In genomic region chr17:81517009-81517338, GRCh38 we compare ENCODE assay signal across 9 cellular contexts. TPM values are rescaled to one million over a fixed set of nuclear protein-coding genes. Genes with fewer than 3 reads are reported as not detected.
A peak's percentile ranks its signal among the peaks of the same experiment; 100 is the strongest.
DNase-seq lines count a peak whose midpoint lies in the region; ATAC-seq and TF ChIP-seq lines count a peak whose summit lies in the region.
"Had no signal": no experiment of that assay in that cellular context is flagged by ENCODE, and none has a peak within 500 bp of the region (broad histone marks: within the 10 kb centered on the region; RNA-seq: fewer than 3 reads in every experiment).

No MANE protein-coding gene starts in this region.

- no peak overlapping the region for H2BK20ac ChIP-seq in H9 (ENCODE audit: low read depth, low read length, poor library complexity, severe bottlenecking)

- no peak overlapping the region for H3K56ac ChIP-seq in H9 (ENCODE audit: insufficient read length, low read depth, low read length)

- no CpG with 5 or more reads among the region's 9 CpGs for WGBS in H9 (ENCODE audit: extremely low coverage, insufficient read length, low lambda C conversion rate)
- 83% methylated on average over 9 of the region's 9 CpGs for WGBS in right cardiac atrium

- H2AK5ac ChIP-seq in H9 (ENCODE audit: insufficient read length, low read length): no peak overlapping the region

- no peak overlapping the region for H3K4me2 ChIP-seq in H9 (ENCODE audit: insufficient read depth, insufficient read length, low read length)

- peaks cover 3 to 8% (median 4%) of the 10 kb centered on the region in 3 experiments; a peak in 6 of 7 replicates for H3K36me3 Mint-ChIP-seq in H9 (ENCODE audit: insufficient read depth in 1 of 3, low read depth in 3 of 3)
- H3K36me3 Mint-ChIP-seq in activated CD8-positive, alpha-beta T cell treated with anti-CD3 and anti-CD28 coated beads, Interleukin-2, amount 10 ng/mL, durations not matched to agents 7 days and 5 days (ENCODE audit: low read depth): peaks cover 12% of the 10 kb centered on the region
- H3K36me3 Mint-ChIP-seq in stimulated activated effector memory CD8-positive, alpha-beta T cell treated with anti-CD3 and anti-CD28 coated beads, Interleukin-12 subunit alpha, Interleukin-12 subunit beta, amount 100 ng/mL, for 72 hours: peaks cover 19% of the 10 kb centered on the region
- peaks cover 9% of the 10 kb centered on the region for H3K36me3 Mint-ChIP-seq in activated CD4-positive, alpha-beta T cell treated with anti-CD3 and anti-CD28 coated beads, Interleukin-2, amount 10 ng/mL, durations not matched to agents 7 days and 5 days (ENCODE audit: low read depth)

- DNase-seq in H9 (no peak), right cardiac atrium (peak in 2 of 3 donors; percentile 52 to 62), NOMO-1 treated with dmso at 0.1 percent for 144 hours (lab: John Stamatoyannopoulos, UW; ENCODE audit: unreplicated experiment) (no peak)
- DNase-seq in activated CD8-positive, alpha-beta T cell treated with anti-CD3 and anti-CD28 coated beads, Interleukin-2, amount 10 ng/mL, durations not matched to agents 7 days and 5 days: no peak
- no peak for DNase-seq in stimulated activated effector memory CD8-positive, alpha-beta T cell treated with anti-CD3 and anti-CD28 coated beads, Interleukin-12 subunit alpha, Interleukin-12 subunit beta, amount 100 ng/mL, for 72 hours (ENCODE audit: low spot score in 2 of 2)
- no peak for DNase-seq in activated CD4-positive, alpha-beta T cell treated with anti-CD3 and anti-CD28 coated beads, Interleukin-2, amount 10 ng/mL, durations not matched to agents 7 days and 5 days
- DNase-seq: NCI-H446 had no signal

- H4K20me1 ChIP-seq in H9 (ENCODE audit: control insufficient read depth, insufficient read depth, insufficient read length): no peaks in the 10 kb centered on the region

- no peak overlapping the region for H3K14ac ChIP-seq in H9 (ENCODE audit: insufficient read depth, low read length)

- no peak overlapping the region for H2AFZ ChIP-seq in H9 (ENCODE audit: low read length)

- H3K27ac ChIP-seq in H9 (ENCODE audit: insufficient read length, low read depth, low read length) (no peak overlapping the region), right cardiac atrium (ENCODE audit: low read length) (no peak overlapping the region)

- intact Hi-C loops in right cardiac atrium (cut with DNase I): loop anchor here in 1 of 4 donors (5.0 kb wide), 1 partner anchor 35 kb away; the partner anchor contains the start of gene FAAP100

- H2BK15ac ChIP-seq in H9 (ENCODE audit: low read depth, low read length): no peak overlapping the region

- no peak overlapping the region for H2BK12ac ChIP-seq in H9 (ENCODE audit: insufficient read length, low read depth, low read length)

- peaks cover 21 to 25% of the 10 kb centered on the region in 2 experiments for H3K4me1 Mint-ChIP-seq in H9
- peaks cover 28% of the 10 kb centered on the region for H3K4me1 Mint-ChIP-seq in activated CD8-positive, alpha-beta T cell treated with anti-CD3 and anti-CD28 coated beads, Interleukin-2, amount 10 ng/mL, durations not matched to agents 7 days and 5 days (ENCODE audit: low read depth)
- peaks cover 18% of the 10 kb centered on the region for H3K4me1 Mint-ChIP-seq in stimulated activated effector memory CD8-positive, alpha-beta T cell treated with anti-CD3 and anti-CD28 coated beads, Interleukin-12 subunit alpha, Interleukin-12 subunit beta, amount 100 ng/mL, for 72 hours
- peaks cover 22% of the 10 kb centered on the region for H3K4me1 Mint-ChIP-seq in activated CD4-positive, alpha-beta T cell treated with anti-CD3 and anti-CD28 coated beads, Interleukin-2, amount 10 ng/mL, durations not matched to agents 7 days and 5 days

- H3K9me3 ChIP-seq in H9 (ENCODE audit: control insufficient read depth, low read depth, low read length) (no peaks in the 10 kb centered on the region), right cardiac atrium (ENCODE audit: control insufficient read depth, low read length) (no peaks in the 10 kb centered on the region)

- peaks cover 2% of the 10 kb centered on the region for H3K79me1 ChIP-seq in H9 (ENCODE audit: insufficient read depth, low read depth, low read length, poor library complexity, severe bottlenecking)

- H3K23ac ChIP-seq in H9 (ENCODE audit: insufficient read length, low read depth, low read length): no peak overlapping the region

- no peak overlapping the region for H2BK5ac ChIP-seq in H9 (ENCODE audit: insufficient read length, low read length)

- no peak overlapping the region for H3T11ph ChIP-seq in H9 (ENCODE audit: low read length)

- H4K8ac ChIP-seq in H9 (replicated peaks; ENCODE audit: insufficient read length, low read depth, low read length): no peak overlapping the region

- peaks cover 0 to 2% of the 10 kb centered on the region in 2 experiments; a peak in 2 of 5 replicates for H3K9me3 Mint-ChIP-seq in H9
- H3K9me3 Mint-ChIP-seq in activated CD8-positive, alpha-beta T cell treated with anti-CD3 and anti-CD28 coated beads, Interleukin-2, amount 10 ng/mL, durations not matched to agents 7 days and 5 days (ENCODE audit: insufficient read depth): no peaks in the 10 kb centered on the region
- H3K9me3 Mint-ChIP-seq in stimulated activated effector memory CD8-positive, alpha-beta T cell treated with anti-CD3 and anti-CD28 coated beads, Interleukin-12 subunit alpha, Interleukin-12 subunit beta, amount 100 ng/mL, for 72 hours: no peaks in the 10 kb centered on the region
- no peaks in the 10 kb centered on the region for H3K9me3 Mint-ChIP-seq in activated CD4-positive, alpha-beta T cell treated with anti-CD3 and anti-CD28 coated beads, Interleukin-2, amount 10 ng/mL, durations not matched to agents 7 days and 5 days

- no peak overlapping the region for H3K4me3 ChIP-seq in right cardiac atrium (ENCODE audit: low read length)

- no peak overlapping the region for H3K4ac ChIP-seq in H9 (ENCODE audit: low read depth, low read length)

- H4K91ac ChIP-seq in H9 (ENCODE audit: insufficient read length, low read depth, low read length): no peak overlapping the region

- peaks cover 30% of the 10 kb centered on the region for H3K23me2 ChIP-seq in H9 (ENCODE audit: insufficient read length, low read depth, low read length, poor library complexity, severe bottlenecking)

- no peak overlapping the region for H3K27ac Mint-ChIP-seq in H9
- H3K27ac Mint-ChIP-seq in activated CD8-positive, alpha-beta T cell treated with anti-CD3 and anti-CD28 coated beads, Interleukin-2, amount 10 ng/mL, durations not matched to agents 7 days and 5 days: no peak overlapping the region
- peak overlapping the region; percentile 81 for H3K27ac Mint-ChIP-seq in stimulated activated effector memory CD8-positive, alpha-beta T cell treated with anti-CD3 and anti-CD28 coated beads, Interleukin-12 subunit alpha, Interleukin-12 subunit beta, amount 100 ng/mL, for 72 hours
- H3K27ac Mint-ChIP-seq in activated CD4-positive, alpha-beta T cell treated with anti-CD3 and anti-CD28 coated beads, Interleukin-2, amount 10 ng/mL, durations not matched to agents 7 days and 5 days: no peak overlapping the region

- H3K4me1 ChIP-seq in H9 (ENCODE audit: insufficient read depth, low read length) (peaks cover 4% of the 10 kb centered on the region; the same call in 1 of the 2 replicates), right cardiac atrium (ENCODE audit: control insufficient read depth, insufficient read depth, low read length) (peaks cover 5% of the 10 kb centered on the region)

- H3K27me3 ChIP-seq in H9 (ENCODE audit: insufficient read depth, low read length): no peaks in the 10 kb centered on the region; the same call in 1 of the 2 replicates
- H3K27me3 ChIP-seq in right cardiac atrium (ENCODE audit: control insufficient read depth, insufficient read depth): no peaks in the 10 kb centered on the region

- no peak overlapping the region for H3K18ac ChIP-seq in H9 (ENCODE audit: insufficient read length, low read depth, low read length)

- no peak for ATAC-seq in activated CD8-positive, alpha-beta T cell treated with anti-CD3 and anti-CD28 coated beads, Interleukin-2, amount 10 ng/mL, durations not matched to agents 7 days and 5 days
- no peak for ATAC-seq in right cardiac atrium
- no peak for ATAC-seq in stimulated activated effector memory CD8-positive, alpha-beta T cell treated with anti-CD3 and anti-CD28 coated beads, Interleukin-12 subunit alpha, Interleukin-12 subunit beta, amount 100 ng/mL, for 72 hours
- no peak for ATAC-seq in GM21619 (IDR thresholded peaks at IDR 0.05; ENCODE audit: unreplicated experiment)
- ATAC-seq in GM21737 (IDR thresholded peaks at IDR 0.05; ENCODE audit: unreplicated experiment): no peak

- peaks cover 29% of the 10 kb centered on the region for H3K27me3 Mint-ChIP-seq in H9 (ENCODE audit: low read depth)
- H3K27me3 Mint-ChIP-seq in activated CD8-positive, alpha-beta T cell treated with anti-CD3 and anti-CD28 coated beads, Interleukin-2, amount 10 ng/mL, durations not matched to agents 7 days and 5 days (ENCODE audit: low read depth): peaks cover 8% of the 10 kb centered on the region
- H3K27me3 Mint-ChIP-seq in activated CD4-positive, alpha-beta T cell treated with anti-CD3 and anti-CD28 coated beads, Interleukin-2, amount 10 ng/mL, durations not matched to agents 7 days and 5 days: peaks cover 4% of the 10 kb centered on the region

- POLR2A ChIA-PET in activated CD8-positive, alpha-beta T cell treated with anti-CD3 and anti-CD28 coated beads, Interleukin-2, amount 10 ng/mL, durations not matched to agents 7 days and 5 days (lab: Charles Lee): interaction anchor here (1.0 to 2.0 kb wide), 2 partner anchors 9 to 35 kb away, joined by 3 to 8 read pairs; partner anchors contain the start of gene FAAP100
- POLR2A ChIA-PET in activated CD4-positive, alpha-beta T cell treated with anti-CD3 and anti-CD28 coated beads, Interleukin-2, amount 10 ng/mL, durations not matched to agents 7 days and 5 days (lab: Charles Lee): no interaction called here

- no peak overlapping the region for H3K9ac ChIP-seq in H9 (ENCODE audit: extremely low read depth, insufficient read length, low read length)

- CTCF ChIA-PET in activated CD8-positive, alpha-beta T cell treated with anti-CD3 and anti-CD28 coated beads, Interleukin-2, amount 10 ng/mL, durations not matched to agents 7 days and 5 days (lab: Charles Lee): interaction anchor here (1.3 to 4.0 kb wide), 2 partner anchors 32 to 84 kb away, joined by 3 to 25 read pairs; no protein-coding TSS in a partner anchor
- CTCF ChIA-PET in activated CD4-positive, alpha-beta T cell treated with anti-CD3 and anti-CD28 coated beads, Interleukin-2, amount 10 ng/mL, durations not matched to agents 7 days and 5 days (lab: Charles Lee): interaction anchor here (1.7 kb wide), 1 partner anchor 32 kb away, joined by 6 read pairs; no protein-coding TSS in a partner anchor

- H4K5ac ChIP-seq in H9 (ENCODE audit: insufficient read length, low read depth, low read length): no peak overlapping the region

- peaks cover 10% of the 10 kb centered on the region; the same call in 1 of the 2 replicates for H3K79me2 ChIP-seq in H9 (ENCODE audit: insufficient read depth, low read length)

- H3K4me3 Mint-ChIP-seq in H9: peak overlapping the region; percentile 48 to 80; a peak in 3 of 5 replicates
- peak overlapping the region; percentile 89 for H3K4me3 Mint-ChIP-seq in activated CD8-positive, alpha-beta T cell treated with anti-CD3 and anti-CD28 coated beads, Interleukin-2, amount 10 ng/mL, durations not matched to agents 7 days and 5 days
- H3K4me3 Mint-ChIP-seq in stimulated activated effector memory CD8-positive, alpha-beta T cell treated with anti-CD3 and anti-CD28 coated beads, Interleukin-12 subunit alpha, Interleukin-12 subunit beta, amount 100 ng/mL, for 72 hours: peak overlapping the region; percentile 98
- H3K4me3 Mint-ChIP-seq in activated CD4-positive, alpha-beta T cell treated with anti-CD3 and anti-CD28 coated beads, Interleukin-2, amount 10 ng/mL, durations not matched to agents 7 days and 5 days: no peak overlapping the region

- TF ChIP-seq CTCF in H9 (conservative IDR thresholded peaks at IDR 0.05): no peak

- no peak overlapping the region for H2BK120ac ChIP-seq in H9 (ENCODE audit: low read depth, low read length, poor library complexity, severe bottlenecking)

RNA-seq across cellular contexts. Expression of gene ACTG1, which starts 4.4 kb away (rescaled TPM):
- total RNA-seq in H9 (2021): 4,136 and 4,160 TPM in 2 replicates
- total RNA-seq in activated CD8-positive, alpha-beta T cell treated with anti-CD3 and anti-CD28 coated beads, Interleukin-2, amount 10 ng/mL, durations not matched to agents 7 days and 5 days: 1,000 to 10,000 TPM; 5,147 to 5,318 TPM
- total RNA-seq in right cardiac atrium: 100 to 1,000 TPM; 347 to 772 (median 510) TPM
- 410 TPM for polyA plus RNA-seq in right cardiac atrium
- 1,000 to 10,000 TPM; 4,611 to 5,328 TPM for total RNA-seq in activated CD4-positive, alpha-beta T cell treated with anti-CD3 and anti-CD28 coated beads, Interleukin-2, amount 10 ng/mL, durations not matched to agents 7 days and 5 days

RNA-seq across cellular contexts. Expression of gene FSCN2, which starts 11.2 kb away (rescaled TPM):
- total RNA-seq in H9 (2021) (1.0 and 1.6 TPM in 2 replicates), right cardiac atrium (under 1 TPM; 0.45 to 0.63 (median 0.53) TPM)
- total RNA-seq in activated CD8-positive, alpha-beta T cell treated with anti-CD3 and anti-CD28 coated beads, Interleukin-2, amount 10 ng/mL, durations not matched to agents 7 days and 5 days: under 1 TPM; 0.52 to 0.74 TPM
- polyA plus RNA-seq in right cardiac atrium: 0.48 TPM
- under 1 TPM; 0.22 to 0.33 TPM for total RNA-seq in activated CD4-positive, alpha-beta T cell treated with anti-CD3 and anti-CD28 coated beads, Interleukin-2, amount 10 ng/mL, durations not matched to agents 7 days and 5 days

RNA-seq across cellular contexts. Expression of gene FAAP100, which starts 35.2 kb away (rescaled TPM):
- 54.0 and 54.8 TPM in 2 replicates for total RNA-seq in H9 (2021)
- total RNA-seq in activated CD8-positive, alpha-beta T cell treated with anti-CD3 and anti-CD28 coated beads, Interleukin-2, amount 10 ng/mL, durations not matched to agents 7 days and 5 days: 10 to 100 TPM; 39.2 to 43.6 TPM
- 10 to 100 TPM; 12.0 to 15.3 (median 13.5) TPM for total RNA-seq in right cardiac atrium
- polyA plus RNA-seq in right cardiac atrium: 13.0 TPM
- 10 to 100 TPM; 30.8 to 42.1 TPM for total RNA-seq in activated CD4-positive, alpha-beta T cell treated with anti-CD3 and anti-CD28 coated beads, Interleukin-2, amount 10 ng/mL, durations not matched to agents 7 days and 5 days

Comparison
In these comparisons a context has a peak if more than half of its experiments do, and no peak if none do; other contexts are left out.
1. DNase-seq: peak in right cardiac atrium (2 of 3); none in H9 (single experiment), activated CD8-positive, alpha-beta T cell treated with anti-CD3 and anti-CD28 coated beads, Interleukin-2, amount 10 ng/mL, durations not matched to agents 7 days and 5 days (single experiment), stimulated activated effector memory CD8-positive, alpha-beta T cell treated with anti-CD3 and anti-CD28 coated beads, Interleukin-12 subunit alpha, Interleukin-12 subunit beta, amount 100 ng/mL, for 72 hours (0 of 2), NOMO-1 treated with dmso at 0.1 percent for 144 hours (single experiment) and activated CD4-positive, alpha-beta T cell treated with anti-CD3 and anti-CD28 coated beads, Interleukin-2, amount 10 ng/mL, durations not matched to agents 7 days and 5 days (single experiment).